ENCODE assay signal across 13 cellular contexts in the genomic region with DNA sequence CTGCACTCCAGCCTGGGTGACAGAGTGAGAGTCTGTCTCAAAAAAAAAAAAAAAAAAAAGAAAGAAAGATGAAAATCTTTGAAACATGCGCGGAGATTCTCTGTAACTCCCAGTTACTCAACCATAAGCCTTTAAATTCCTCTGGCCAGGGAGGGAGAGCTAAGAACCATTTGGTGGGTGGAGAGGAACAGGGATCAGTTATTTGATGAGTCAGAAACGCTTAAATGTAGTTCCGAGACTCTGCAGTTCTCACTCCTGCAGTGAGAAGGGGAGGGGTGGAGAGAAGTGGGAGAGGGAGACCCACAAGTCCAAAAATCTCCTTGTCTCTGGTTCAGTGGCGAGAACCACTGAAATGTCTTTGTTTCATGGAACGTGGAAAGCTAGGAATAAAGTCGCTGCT.
DNase-seq lines count a peak whose midpoint lies in the region; ATAC-seq and TF ChIP-seq lines count a peak whose summit lies in the region.
"Had no signal": no experiment of that assay in that cellular context is flagged by ENCODE, and none has a peak within 500 bp of the region (broad histone marks: within the 10 kb centered on the region; RNA-seq: fewer than 3 reads in every experiment).

No MANE protein-coding gene starts in this region.

- peaks cover 66% of the 10 kb centered on the region for H3K4me1 ChIP-seq in RWPE2 (ENCODE audit: insufficient read depth, poor library complexity, severe bottlenecking)

- DNase-seq in NCI-H2227 (lab: John Stamatoyannopoulos, UW; ENCODE audit: unreplicated experiment) (peak; percentile 15), NCI-H2227 treated with DMSO at 0.1 percent for 48 hours (lab: John Stamatoyannopoulos, UW) (no peak), RWPE2 (ENCODE audit: low spot score) (no peak), foreskin fibroblast (peak; percentile 86), RPMI8226 (no peak), GM19240 (ENCODE audit: insufficient read length, low spot score) (no peak), cardiac septum (ENCODE audit: low spot score) (no peak)
- DNase-seq: activated CD4-positive, alpha-beta T cell treated with anti-CD3 and anti-CD28 coated beads for 1 hour; heart right ventricle; naive thymus-derived CD4-positive, alpha-beta T cell; NCI-H2029; stimulated activated naive B cell treated with anti-CD40 and anti-IgM and Interleukin-4, amounts not matched to agents 10 μg/mL and 1 μg/mL and 100 μg/mL, for 72 hours had no signal

- H3K27ac ChIP-seq in RWPE2 (ENCODE audit: poor library complexity, severe bottlenecking): peak overlapping the region; percentile 89
- H3K27ac ChIP-seq: heart right ventricle had no signal

- TF ChIP-seq CTCF in RWPE2 (IDR thresholded peaks at IDR 0.05; ENCODE audit: poor library complexity, severe bottlenecking) (no peak), foreskin fibroblast (IDR thresholded peaks at IDR 0.05; ENCODE audit: low read depth, low read length) (no peak)

- no peaks in the 10 kb centered on the region for H3K9me3 ChIP-seq in RWPE2 (ENCODE audit: severe bottlenecking)
- H3K9me3 ChIP-seq: heart right ventricle had no signal

- no peak overlapping the region for H3K4me3 ChIP-seq in RWPE2 (ENCODE audit: severe bottlenecking)
- no peak overlapping the region for H3K4me3 ChIP-seq in foreskin fibroblast (ENCODE audit: low read depth in 1 of 2, low read length in 2 of 2)
- H3K4me3 ChIP-seq: heart right ventricle had no signal

- intact Hi-C loops in cardiac septum (cut with DNase I): no loop called here

- H3K36me3 ChIP-seq in RWPE2 (ENCODE audit: low read depth): no peaks in the 10 kb centered on the region
- H3K36me3 ChIP-seq: heart right ventricle had no signal

- ATAC-seq in RWPE2 (ENCODE audit: low read depth) (peak; percentile 55), GM21381 (IDR thresholded peaks at IDR 0.05; ENCODE audit: unreplicated experiment) (no peak)
- ATAC-seq: naive thymus-derived CD4-positive, alpha-beta T cell; stimulated activated naive B cell treated with anti-CD40 and anti-IgM and Interleukin-4, amounts not matched to agents 10 μg/mL and 1 μg/mL and 100 μg/mL, for 72 hours had no signal

- no peaks in the 10 kb centered on the region for H3K27me3 ChIP-seq in RWPE2 (ENCODE audit: insufficient read depth, poor library complexity, severe bottlenecking)

Comparison
In these comparisons a context has a peak if more than half of its experiments do, and no peak if none do; other contexts are left out.
1. DNase-seq: peak in NCI-H2227 (single experiment) and foreskin fibroblast (2 of 2); none in NCI-H2227 treated with DMSO at 0.1 percent for 48 hours (single experiment), RWPE2 (single experiment), RPMI8226 (single experiment), GM19240 (single experiment) and cardiac septum (single experiment).